6 cellular contexts compared by ENCODE assay signal in genomic region chr3:51974277-51974962, GRCh38. TPM values are rescaled to one million over a fixed set of nuclear protein-coding genes. Genes with fewer than 3 reads are reported as not detected.
DNase-seq lines count a peak whose midpoint lies in the region; ATAC-seq and TF ChIP-seq lines count a peak whose summit lies in the region.

No MANE protein-coding gene starts in this region.

- in situ Hi-C loops in astrocyte of the spinal cord (cut with HindIII; ENCODE audit: low sequenced_read_pairs): no loop called here

- H3K4me1 Mint-ChIP-seq in naive thymus-derived CD8-positive, alpha-beta T cell: peaks cover 23 to 55% (median 39%) of the 10 kb centered on the region in 4 donors

- H3K27me3 Mint-ChIP-seq in naive thymus-derived CD8-positive, alpha-beta T cell: no peaks in the 10 kb centered on the region

- no peak for DNase-seq in AG09309 (ENCODE audit: low read depth)
- DNase-seq in astrocyte of the spinal cord (ENCODE audit: low read depth, low spot score): no peak
- DNase-seq in naive thymus-derived CD8-positive, alpha-beta T cell: peak in 1 of 10 donors; percentile 20
- no peak for DNase-seq in inferior parietal cortex (ENCODE audit: extremely low spot score)
- no peak for DNase-seq in hepatic stellate cell (ENCODE audit: low spot score)

- POLR2A ChIA-PET in naive thymus-derived CD8-positive, alpha-beta T cell (lab: Charles Lee): interaction anchor here (0.7 to 5.3 kb wide), 12 partner anchors 8 to 475 kb away, joined by 3 to 42 read pairs (median 4); partner anchors contain the start of genes ACY1, DCAF1, GPR62 and PARP3

- H3K4me3 ChIP-seq in AG09309 (ENCODE audit: control insufficient read depth, low read depth, low read length) (peak overlapping the region; percentile 53), astrocyte of the spinal cord (ENCODE audit: low read depth, low read length) (peak overlapping the region; percentile 55)

- no peaks in the 10 kb centered on the region for H3K36me3 Mint-ChIP-seq in naive thymus-derived CD8-positive, alpha-beta T cell

- H3K27ac Mint-ChIP-seq in naive thymus-derived CD8-positive, alpha-beta T cell: peak overlapping the region; percentile 88 to 96 (median 95)

- TF ChIP-seq CTCF in AG09309 (IDR thresholded peaks at IDR 0.05; ENCODE audit: control insufficient read depth, insufficient read depth, low read depth, low read length, missing control alignments) (no peak), astrocyte of the spinal cord (IDR thresholded peaks at IDR 0.05; ENCODE audit: low read depth, low read length) (no peak)

- no peaks in the 10 kb centered on the region for H3K9me3 Mint-ChIP-seq in naive thymus-derived CD8-positive, alpha-beta T cell

- ATAC-seq in HG02759 (IDR thresholded peaks at IDR 0.05; ENCODE audit: unreplicated experiment): peak; percentile 1
- ATAC-seq in naive thymus-derived CD8-positive, alpha-beta T cell: peak; percentile 16 to 20

- H3K4me3 Mint-ChIP-seq in naive thymus-derived CD8-positive, alpha-beta T cell: peak overlapping the region; percentile 89 to 97 (median 94)

RNA-seq across cellular contexts. Expression of gene ABHD14A, which starts 0.4 kb away (rescaled TPM):
- total RNA-seq in naive thymus-derived CD8-positive, alpha-beta T cell: 10 to 100 TPM; 17.7 to 22.1 TPM
- 100 to 1,000 TPM in 1 of 3 donors, 10 to 100 TPM in 2; 94.6 to 100 (median 94.9) TPM for polyA plus RNA-seq in naive thymus-derived CD8-positive, alpha-beta T cell

RNA-seq across cellular contexts. Expression of gene ABHD14B, which starts 0.6 kb away (rescaled TPM):
- 10 to 100 TPM; 56.4 to 60.4 TPM for total RNA-seq in naive thymus-derived CD8-positive, alpha-beta T cell
- 10 to 100 TPM; 69.3 to 84.6 (median 73.2) TPM for polyA plus RNA-seq in naive thymus-derived CD8-positive, alpha-beta T cell

RNA-seq across cellular contexts. Expression of gene PCBP4, which starts 7.2 kb away (rescaled TPM):
- 1 to 10 TPM; 8.3 to 9.4 TPM for total RNA-seq in naive thymus-derived CD8-positive, alpha-beta T cell
- 10 to 100 TPM in 1 of 3 donors, 1 to 10 TPM in 2; 2.4 to 10.9 (median 5.3) TPM for polyA plus RNA-seq in naive thymus-derived CD8-positive, alpha-beta T cell

RNA-seq across cellular contexts. Expression of gene ACY1, which starts 8.9 kb away (rescaled TPM):
- 10 to 100 TPM; 14.1 to 15.8 TPM for total RNA-seq in naive thymus-derived CD8-positive, alpha-beta T cell
- 10 to 100 TPM; 18.5 to 28.5 (median 18.6) TPM for polyA plus RNA-seq in naive thymus-derived CD8-positive, alpha-beta T cell

RNA-seq across cellular contexts. Expression of gene GPR62, which starts 19.2 kb away (rescaled TPM):
- total RNA-seq in naive thymus-derived CD8-positive, alpha-beta T cell: not detected
- polyA plus RNA-seq in naive thymus-derived CD8-positive, alpha-beta T cell: not detected
